18 cellular contexts compared by ENCODE assay signal in genomic region chr4:113248320-113248719, GRCh38.
DNase-seq lines count a peak whose midpoint lies in the region; TF ChIP-seq lines count a peak whose summit lies in the region.
"Had no signal": no experiment of that assay in that cellular context is flagged by ENCODE, and none has a peak within 500 bp of the region (broad histone marks: within the 10 kb centered on the region; RNA-seq: fewer than 3 reads in every experiment).

No MANE protein-coding gene starts in this region.

- H4K8ac ChIP-seq in H9 (replicated peaks; ENCODE audit: insufficient read length, low read depth, low read length): no peak overlapping the region

- DNase-seq in Daoy (ENCODE audit: low read depth): peak; percentile 3
- peak; percentile 83 for DNase-seq in H9
- DNase-seq in SJCRH30: peak; percentile 26 to 60
- DNase-seq in iPS DF 6.9 (ENCODE audit: low read depth, low spot score): peak; percentile 61
- DNase-seq in stimulated activated CD4-positive, alpha-beta T cell treated with anti-CD3 and anti-CD28 coated beads, Interleukin-2, amount 100 ng/mL, for 48 hours: no peak
- DNase-seq in epidermal melanocyte (ENCODE audit: insufficient read length, low spot score): no peak
- DNase-seq in CD8-positive, alpha-beta memory T cell: no peak
- DNase-seq in AG20443 (ENCODE audit: low spot score): no peak
- DNase-seq: activated CD4-positive, alpha-beta T cell treated with anti-CD3 and anti-CD28 coated beads, Interleukin-2, amount 50 U/mL, for 48 hours; activated effector memory CD4-positive, alpha-beta T cell treated with anti-CD3 and anti-CD28 coated beads, Interleukin-2, amount 50 U/mL, for 16 hours; heart left ventricle; KG1; NCI-H2107; Peyer's patch; T-helper 17 cell; tibial artery had no signal

- H3K79me1 ChIP-seq in H9 (ENCODE audit: insufficient read depth, low read depth, low read length, poor library complexity, severe bottlenecking): no peaks in the 10 kb centered on the region

- no peak overlapping the region for H3K56ac ChIP-seq in H9 (ENCODE audit: insufficient read length, low read depth, low read length)

- H3K23me2 ChIP-seq in H9 (ENCODE audit: insufficient read length, low read depth, low read length, poor library complexity, severe bottlenecking): no peaks in the 10 kb centered on the region

- no peak overlapping the region for H2AK5ac ChIP-seq in H9 (ENCODE audit: insufficient read length, low read length)

- no peaks in the 10 kb centered on the region for H4K20me1 ChIP-seq in H9 (ENCODE audit: control insufficient read depth, insufficient read depth, insufficient read length)

- no peak overlapping the region for H3K23ac ChIP-seq in H9 (ENCODE audit: insufficient read length, low read depth, low read length)

- H3K36me3 ChIP-seq in SJCRH30 (peaks cover 4% of the 10 kb centered on the region; the same call in 1 of the 2 replicates), iPS DF 6.9 (ENCODE audit: control insufficient read depth, insufficient read depth, low read length) (no peaks in the 10 kb centered on the region)
- no peaks in the 10 kb centered on the region for H3K36me3 ChIP-seq in CD8-positive, alpha-beta memory T cell (ENCODE audit: insufficient read depth, low read length)
- H3K36me3 ChIP-seq: Peyer's patch had no signal

- H2BK120ac ChIP-seq in H9 (ENCODE audit: low read depth, low read length, poor library complexity, severe bottlenecking): no peak overlapping the region

- WGBS in H9 (ENCODE audit: extremely low coverage, insufficient read length, low lambda C conversion rate): no CpG with 5 or more reads among the region's 5 CpGs
- no CpG with 5 or more reads among the region's 5 CpGs for WGBS in iPS DF 6.9 (ENCODE audit: insufficient coverage, insufficient read length)

- H3K36me3 Mint-ChIP-seq in H9 (ENCODE audit: insufficient read depth in 1 of 3, low read depth in 3 of 3): peaks cover 6 to 16% (median 7%) of the 10 kb centered on the region in 3 experiments; a peak in 6 of 7 replicates
- H3K36me3 Mint-ChIP-seq in CD8-positive, alpha-beta memory T cell: no peaks in the 10 kb centered on the region

- no peaks in the 10 kb centered on the region for H3K27me3 ChIP-seq in H9 (ENCODE audit: insufficient read depth, low read length)
- no peaks in the 10 kb centered on the region for H3K27me3 ChIP-seq in SJCRH30
- H3K27me3 ChIP-seq in iPS DF 6.9 (ENCODE audit: control insufficient read depth, insufficient read depth, low read length): no peaks in the 10 kb centered on the region
- no peaks in the 10 kb centered on the region for H3K27me3 ChIP-seq in CD8-positive, alpha-beta memory T cell (ENCODE audit: insufficient read depth, low read length, poor library complexity, severe bottlenecking)
- H3K27me3 ChIP-seq: heart left ventricle, Peyer's patch, tibial artery had no signal

- no peaks in the 10 kb centered on the region for H3K9me3 Mint-ChIP-seq in H9
- H3K9me3 Mint-ChIP-seq in CD8-positive, alpha-beta memory T cell: peaks cover 0 to 9% (median 4%) of the 10 kb centered on the region in 5 donors

- no peaks in the 10 kb centered on the region for H3K4me1 ChIP-seq in H9 (ENCODE audit: insufficient read depth, low read length)
- no peaks in the 10 kb centered on the region for H3K4me1 ChIP-seq in SJCRH30
- no peaks in the 10 kb centered on the region for H3K4me1 ChIP-seq in iPS DF 6.9 (ENCODE audit: control insufficient read depth, insufficient read depth, low read length)
- no peaks in the 10 kb centered on the region for H3K4me1 ChIP-seq in CD8-positive, alpha-beta memory T cell (ENCODE audit: insufficient read depth, low read length)
- H3K4me1 ChIP-seq: heart left ventricle, Peyer's patch, tibial artery had no signal

- H2BK5ac ChIP-seq in H9 (ENCODE audit: insufficient read length, low read length): no peak overlapping the region

- H2BK20ac ChIP-seq in H9 (ENCODE audit: low read depth, low read length, poor library complexity, severe bottlenecking): no peak overlapping the region

- no peak overlapping the region for H3K4me3 Mint-ChIP-seq in H9
- no peak overlapping the region for H3K4me3 Mint-ChIP-seq in CD8-positive, alpha-beta memory T cell
- H3K4me3 Mint-ChIP-seq: T-helper 17 cell had no signal

- H3K27me3 Mint-ChIP-seq in H9 (ENCODE audit: low read depth): no peaks in the 10 kb centered on the region
- peaks cover 0 to 4% of the 10 kb centered on the region in 2 donors for H3K27me3 Mint-ChIP-seq in CD8-positive, alpha-beta memory T cell
- H3K27me3 Mint-ChIP-seq: T-helper 17 cell had no signal

- CTCF ChIA-PET in CD8-positive, alpha-beta memory T cell (lab: Charles Lee): no interaction called here

- H3K4me3 ChIP-seq in SJCRH30 (no peak overlapping the region), iPS DF 6.9 (ENCODE audit: low read length) (no peak overlapping the region)
- no peak overlapping the region for H3K4me3 ChIP-seq in CD8-positive, alpha-beta memory T cell (ENCODE audit: low read length)
- H3K4me3 ChIP-seq: heart left ventricle, lung, Peyer's patch, smooth muscle cell, tibial artery had no signal

- H3K4ac ChIP-seq in H9 (ENCODE audit: low read depth, low read length): no peak overlapping the region; the same call in 1 of the 2 replicates

- no peaks in the 10 kb centered on the region for H3K79me2 ChIP-seq in H9 (ENCODE audit: insufficient read depth, low read length)

- peak overlapping the region in 2 of 3 experiments; percentile 7 to 68; a peak in 2 of 7 replicates for H3K27ac Mint-ChIP-seq in H9
- H3K27ac Mint-ChIP-seq in CD8-positive, alpha-beta memory T cell: no peak overlapping the region
- H3K27ac Mint-ChIP-seq: T-helper 17 cell had no signal

- no peak overlapping the region for H2BK12ac ChIP-seq in H9 (ENCODE audit: insufficient read length, low read depth, low read length)

- no peak overlapping the region for H2AFZ ChIP-seq in H9 (ENCODE audit: low read length)

- H3K9me3 ChIP-seq in H9 (ENCODE audit: control insufficient read depth, low read depth, low read length) (no peaks in the 10 kb centered on the region), SJCRH30 (replicated peaks) (no peaks in the 10 kb centered on the region), iPS DF 6.9 (ENCODE audit: control insufficient read depth, insufficient read depth, low read length) (no peaks in the 10 kb centered on the region)
- no peaks in the 10 kb centered on the region for H3K9me3 ChIP-seq in CD8-positive, alpha-beta memory T cell (ENCODE audit: low read length)
- H3K9me3 ChIP-seq: Peyer's patch, tibial artery had no signal

- H3K14ac ChIP-seq in H9 (ENCODE audit: insufficient read depth, low read length): no peak overlapping the region

- no peak overlapping the region for H3K18ac ChIP-seq in H9 (ENCODE audit: insufficient read length, low read depth, low read length)

- H4K91ac ChIP-seq in H9 (ENCODE audit: insufficient read length, low read depth, low read length): no peak overlapping the region

- no peak overlapping the region for H3T11ph ChIP-seq in H9 (ENCODE audit: low read length)

- H4K5ac ChIP-seq in H9 (ENCODE audit: insufficient read length, low read depth, low read length): no peak overlapping the region

- H3K4me2 ChIP-seq in H9 (ENCODE audit: insufficient read depth, insufficient read length, low read length): no peak overlapping the region
- H3K4me2 ChIP-seq: smooth muscle cell had no signal

- H2BK15ac ChIP-seq in H9 (ENCODE audit: low read depth, low read length): no peak overlapping the region

- H3K27ac ChIP-seq in H9 (ENCODE audit: insufficient read length, low read depth, low read length): no peak overlapping the region
- H3K27ac ChIP-seq in SJCRH30: no peak overlapping the region
- no peak overlapping the region for H3K27ac ChIP-seq in iPS DF 6.9 (ENCODE audit: low read length)
- H3K27ac ChIP-seq in CD8-positive, alpha-beta memory T cell (ENCODE audit: low read depth, low read length): no peak overlapping the region
- H3K27ac ChIP-seq: heart left ventricle, Peyer's patch, tibial artery had no signal

- peaks cover 8 to 9% of the 10 kb centered on the region in 2 experiments for H3K4me1 Mint-ChIP-seq in H9
- no peaks in the 10 kb centered on the region for H3K4me1 Mint-ChIP-seq in CD8-positive, alpha-beta memory T cell
- H3K4me1 Mint-ChIP-seq: T-helper 17 cell had no signal

- H3K9ac ChIP-seq in H9 (ENCODE audit: extremely low read depth, insufficient read length, low read length): no peak overlapping the region

- POLR2A ChIA-PET in CD8-positive, alpha-beta memory T cell (lab: Charles Lee): no interaction called here

- TF ChIP-seq CTCF in H9 (conservative IDR thresholded peaks at IDR 0.05): peak; percentile 76

Comparison
In these comparisons a context has a peak if more than half of its experiments do, and no peak if none do; other contexts are left out.
1. DNase-seq: peak in Daoy (single experiment), H9 (single experiment), SJCRH30 (2 of 2) and iPS DF 6.9 (single experiment); none in stimulated activated CD4-positive, alpha-beta T cell treated with anti-CD3 and anti-CD28 coated beads, Interleukin-2, amount 100 ng/mL, for 48 hours (0 of 2), epidermal melanocyte (single experiment), CD8-positive, alpha-beta memory T cell (0 of 5) and AG20443 (single experiment).
2. H3K27ac Mint-ChIP-seq: peak in H9 (2 of 3); none in CD8-positive, alpha-beta memory T cell (0 of 8).